Comparison of ENCODE assay signal across 13 cellular contexts in genomic region chr2:47039502-47039870, GRCh38.
DNase-seq lines count a peak whose midpoint lies in the region; ATAC-seq and TF ChIP-seq lines count a peak whose summit lies in the region.
"Had no signal": no experiment of that assay in that cellular context is flagged by ENCODE, and none has a peak within 500 bp of the region (broad histone marks: within the 10 kb centered on the region; RNA-seq: fewer than 3 reads in every experiment).

No MANE protein-coding gene starts in this region.

- H3K4me3 Mint-ChIP-seq in activated naive CD8-positive, alpha-beta T cell treated with anti-CD3 and anti-CD28 coated beads for 36 hours: no peak overlapping the region
- no peak overlapping the region for H3K4me3 Mint-ChIP-seq in endothelial cell (ENCODE audit: unreplicated experiment)
- H3K4me3 Mint-ChIP-seq: activated naive CD4-positive, alpha-beta T cell treated with anti-CD3 and anti-CD28 coated beads, Interleukin-2, amount 50 U/mL, for 24 hours had no signal

- no peaks in the 10 kb centered on the region for H3K27me3 Mint-ChIP-seq in activated naive CD8-positive, alpha-beta T cell treated with anti-CD3 and anti-CD28 coated beads for 36 hours
- peaks cover 9% of the 10 kb centered on the region for H3K27me3 Mint-ChIP-seq in endothelial cell (ENCODE audit: unreplicated experiment)
- H3K27me3 Mint-ChIP-seq: activated naive CD4-positive, alpha-beta T cell treated with anti-CD3 and anti-CD28 coated beads, Interleukin-2, amount 50 U/mL, for 24 hours had no signal

- H3K4me1 ChIP-seq in heart left ventricle (peaks cover 12 to 95% (median 68%) of the 10 kb centered on the region in 12 donors), muscle layer of colon (ENCODE audit: insufficient read depth, low read length) (peaks cover 82% of the 10 kb centered on the region), upper lobe of left lung (peaks cover 44 to 73% (median 56%) of the 10 kb centered on the region in 4 donors)

- H3K4me1 Mint-ChIP-seq in activated naive CD8-positive, alpha-beta T cell treated with anti-CD3 and anti-CD28 coated beads for 36 hours: peaks cover 22% of the 10 kb centered on the region
- peaks cover 32% of the 10 kb centered on the region for H3K4me1 Mint-ChIP-seq in endothelial cell (ENCODE audit: unreplicated experiment)

- H3K36me3 ChIP-seq in heart left ventricle: peaks cover 0 to 15% (median 0%) of the 10 kb centered on the region in 9 donors
- peaks cover 15% of the 10 kb centered on the region for H3K36me3 ChIP-seq in muscle layer of colon (ENCODE audit: insufficient read depth, low read length)
- peaks cover 3 to 11% (median 3%) of the 10 kb centered on the region in 4 donors for H3K36me3 ChIP-seq in upper lobe of left lung
- H3K36me3 ChIP-seq: prostate gland had no signal

- H3K27me3 ChIP-seq in heart left ventricle (no peaks in the 10 kb centered on the region), muscle layer of colon (ENCODE audit: control insufficient read depth in 1 of 2, insufficient read depth in 2 of 2, low read length in 2 of 2) (no peaks in the 10 kb centered on the region), upper lobe of left lung (no peaks in the 10 kb centered on the region)

- H3K9ac ChIP-seq in muscle layer of colon (ENCODE audit: low read length): no peak overlapping the region

- TF ChIP-seq POLR2A in heart left ventricle (IDR thresholded peaks at IDR 0.05) (no peak), upper lobe of left lung (IDR thresholded peaks at IDR 0.05) (no peak)

- no peaks in the 10 kb centered on the region for H3K9me3 Mint-ChIP-seq in activated naive CD8-positive, alpha-beta T cell treated with anti-CD3 and anti-CD28 coated beads for 36 hours
- no peaks in the 10 kb centered on the region for H3K9me3 Mint-ChIP-seq in endothelial cell (ENCODE audit: unreplicated experiment)
- H3K9me3 Mint-ChIP-seq: activated naive CD4-positive, alpha-beta T cell treated with anti-CD3 and anti-CD28 coated beads, Interleukin-2, amount 50 U/mL, for 24 hours had no signal

- ATAC-seq in heart left ventricle (no peak), left ventricle myocardium superior (no peak), upper lobe of left lung (ENCODE audit: low FRiP score in 2 of 2) (no peak)

- peak overlapping the region; percentile 79 for H3K27ac Mint-ChIP-seq in activated naive CD8-positive, alpha-beta T cell treated with anti-CD3 and anti-CD28 coated beads for 36 hours
- H3K27ac Mint-ChIP-seq in endothelial cell (ENCODE audit: unreplicated experiment): no peak overlapping the region

- H3K9me3 ChIP-seq in heart left ventricle: no peaks in the 10 kb centered on the region
- no peaks in the 10 kb centered on the region for H3K9me3 ChIP-seq in muscle layer of colon (ENCODE audit: low read length)
- H3K9me3 ChIP-seq in upper lobe of left lung: no peaks in the 10 kb centered on the region
- H3K9me3 ChIP-seq: prostate gland had no signal

- DNase-seq in heart left ventricle (no peak), left ventricle myocardium superior (no peak), upper lobe of left lung (no peak), NCI-H345 (lab: John Stamatoyannopoulos, UW) (no peak), C1 segment of cervical spinal cord (lab: John Stamatoyannopoulos, UW) (no peak), endothelial cell (ENCODE audit: low spot score) (no peak)
- no peak for DNase-seq in activated naive CD8-positive, alpha-beta T cell treated with anti-CD3 and anti-CD28 coated beads for 36 hours
- DNase-seq: activated CD4-positive, CD25-positive, alpha-beta regulatory T cell; GF-D8; NCI-H446 treated with DMSO at 0.1 percent for 48 hours had no signal

- H3K27ac ChIP-seq in heart left ventricle (peak overlapping the region in 9 of 12 donors; percentile 60 to 86 (median 78)), muscle layer of colon (ENCODE audit: low read depth, low read length) (peak overlapping the region; percentile 61), upper lobe of left lung (peak overlapping the region; percentile 51 to 70 (median 62))

- no peak for TF ChIP-seq CTCF in heart left ventricle (IDR thresholded peaks at IDR 0.05)
- no peak for TF ChIP-seq CTCF in upper lobe of left lung (IDR thresholded peaks at IDR 0.05)
- TF ChIP-seq CTCF in endothelial cell (IDR thresholded peaks at IDR 0.05; ENCODE audit: unreplicated experiment): no peak

- H3K4me3 ChIP-seq in heart left ventricle (no peak overlapping the region), muscle layer of colon (ENCODE audit: low read depth in 1 of 2, low read length in 2 of 2) (no peak overlapping the region), upper lobe of left lung (no peak overlapping the region)
- H3K4me3 ChIP-seq: prostate gland had no signal

- peaks cover 11% of the 10 kb centered on the region for H3K36me3 Mint-ChIP-seq in activated naive CD8-positive, alpha-beta T cell treated with anti-CD3 and anti-CD28 coated beads for 36 hours
- H3K36me3 Mint-ChIP-seq in endothelial cell (ENCODE audit: low read depth, unreplicated experiment): peaks cover 5% of the 10 kb centered on the region

- no peak for TF ChIP-seq EP300 in upper lobe of left lung (IDR thresholded peaks at IDR 0.05)

- 88 to 100% (median 92%) methylated on average over 2 of the region's 2 CpGs for WGBS in heart left ventricle, 4 donors
- 72 to 77% methylated on average over 2 of the region's 2 CpGs for WGBS in upper lobe of left lung, 2 donors

- intact Hi-C loops in heart left ventricle (cut with DNase I): loop anchor here in 1 of 10 donors (5.0 kb wide), 1 partner anchor 233 kb away; no protein-coding TSS in a partner anchor
- intact Hi-C loops in left ventricle myocardium superior (cut with micrococcal nuclease): no loop called here
